In the genomic region with DNA sequence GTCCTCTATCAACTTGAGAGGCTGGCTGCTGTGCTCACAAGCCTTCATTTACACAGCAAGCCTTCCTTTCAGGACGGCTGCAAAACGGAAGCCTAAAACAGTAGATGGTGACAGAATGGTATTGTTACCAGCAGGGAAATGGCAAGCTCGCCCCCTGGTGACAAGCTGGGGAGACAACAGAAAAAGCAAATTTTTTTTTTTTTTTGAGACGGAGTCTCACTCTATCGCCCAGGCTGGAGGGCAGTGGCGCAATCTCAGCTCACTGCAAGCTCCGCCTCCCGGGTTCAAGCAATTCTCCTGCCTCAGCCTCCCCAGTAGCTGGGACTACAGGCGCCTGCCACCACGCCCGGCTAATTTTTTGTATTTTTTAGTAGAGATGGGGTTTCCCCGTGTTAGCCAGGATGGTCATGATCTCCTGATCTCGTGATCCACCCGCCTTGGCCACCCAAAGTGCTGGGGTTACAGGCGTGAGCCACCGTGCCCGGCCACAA, we compare ENCODE assay signal across 8 cellular contexts. TPM values are rescaled to one million over a fixed set of nuclear protein-coding genes. Genes with fewer than 3 reads are reported as not detected.
DNase-seq lines count a peak whose midpoint lies in the region; ATAC-seq and TF ChIP-seq lines count a peak whose summit lies in the region.
"Not testable (repeated sequence)": the region's sequence is repeated elsewhere in the genome, so short reads cannot be mapped to it uniquely, and the experiment has no call there.

No MANE protein-coding gene starts in this region.

- not testable (repeated sequence) for H3K4me1 ChIP-seq in ovary (ENCODE audit: insufficient read depth); testis

- H3K4me3 Mint-ChIP-seq in T-helper 2 cell treated with Interferon-gamma antibody and Interleukin-4, amounts not matched to agents 5 μg/mL and 100 μg/mL, for 36 hours = peak overlapping the region; percentile 11
- H3K4me3 Mint-ChIP-seq in activated naive CD4-positive, alpha-beta T cell treated with anti-CD3 and anti-CD28 coated beads, Interleukin-2, amount 50 U/mL, for 24 hours = not testable (repeated sequence)

- 58 to 61% (median 60%) methylated on average over 17 of the region's 17 CpGs for WGBS in ovary, 3 donors
- 65 to 77% methylated on average over 17 of the region's 17 CpGs for WGBS in testis, 2 donors

- peak; percentile 59 for ATAC-seq in HG02938 (IDR thresholded peaks at IDR 0.05; ENCODE audit: unreplicated experiment)

- peaks cover 12% of the 10 kb centered on the region for H3K4me1 Mint-ChIP-seq in T-helper 2 cell treated with Interferon-gamma antibody and Interleukin-4, amounts not matched to agents 5 μg/mL and 100 μg/mL, for 36 hours (ENCODE audit: low read depth)
- H3K4me1 Mint-ChIP-seq in activated naive CD4-positive, alpha-beta T cell treated with anti-CD3 and anti-CD28 coated beads, Interleukin-2, amount 50 U/mL, for 24 hours = peaks cover 20% of the 10 kb centered on the region

- not testable (repeated sequence) for H3K4me3 ChIP-seq in ovary, testis

- peak; percentile 70 for DNase-seq in ELR (ENCODE audit: low read depth)
- DNase-seq in NCI-H2081 (lab: John Stamatoyannopoulos, UW) = peak; percentile 80 to 82
- peak; percentile 67 for DNase-seq in T-helper 2 cell treated with Interferon-gamma antibody and Interleukin-4, amounts not matched to agents 5 μg/mL and 100 μg/mL, for 36 hours (ENCODE audit: low spot score)
- DNase-seq in globus pallidus (ENCODE audit: low spot score) = peak; percentile 56
- DNase-seq in ovary = peak; percentile 47 to 71 (median 59)
- peak; percentile 76 for DNase-seq in testis

- peak overlapping the region; percentile 66 for H3K27ac Mint-ChIP-seq in T-helper 2 cell treated with Interferon-gamma antibody and Interleukin-4, amounts not matched to agents 5 μg/mL and 100 μg/mL, for 36 hours
- peak overlapping the region; percentile 18 for H3K27ac Mint-ChIP-seq in activated naive CD4-positive, alpha-beta T cell treated with anti-CD3 and anti-CD28 coated beads, Interleukin-2, amount 50 U/mL, for 24 hours

- not testable (repeated sequence) for H3K9me3 Mint-ChIP-seq in T-helper 2 cell treated with Interferon-gamma antibody and Interleukin-4, amounts not matched to agents 5 μg/mL and 100 μg/mL, for 36 hours; activated naive CD4-positive, alpha-beta T cell treated with anti-CD3 and anti-CD28 coated beads, Interleukin-2, amount 50 U/mL, for 24 hours

- not testable (repeated sequence) for H3K36me3 ChIP-seq in ovary; testis (ENCODE audit: low read depth, missing control alignments)

- not testable (repeated sequence) for H3K27ac ChIP-seq in ovary, testis

- peak; percentile 42 to 46 (median 44) for TF ChIP-seq CTCF in ovary (IDR thresholded peaks at IDR 0.05)
- TF ChIP-seq CTCF in testis (IDR thresholded peaks at IDR 0.05) = peak; percentile 48 to 84 (median 70)

- not testable (repeated sequence) for H3K27me3 Mint-ChIP-seq in T-helper 2 cell treated with Interferon-gamma antibody and Interleukin-4, amounts not matched to agents 5 μg/mL and 100 μg/mL, for 36 hours (ENCODE audit: low read depth); activated naive CD4-positive, alpha-beta T cell treated with anti-CD3 and anti-CD28 coated beads, Interleukin-2, amount 50 U/mL, for 24 hours

- H3K36me3 Mint-ChIP-seq in T-helper 2 cell treated with Interferon-gamma antibody and Interleukin-4, amounts not matched to agents 5 μg/mL and 100 μg/mL, for 36 hours (ENCODE audit: low read depth) = peaks cover 35% of the 10 kb centered on the region
- not testable (repeated sequence) for H3K36me3 Mint-ChIP-seq in activated naive CD4-positive, alpha-beta T cell treated with anti-CD3 and anti-CD28 coated beads, Interleukin-2, amount 50 U/mL, for 24 hours

- intact Hi-C loops in ovary (cut with DNase I) = loop anchor here in 1 of 4 donors (10.0 kb wide), 1 partner anchor 562 kb away; no protein-coding TSS in a partner anchor
- intact Hi-C loops in testis (cut with DNase I; ENCODE audit: low total_unique reads) = not testable (repeated sequence)

- not testable (repeated sequence) for TF ChIP-seq EP300 in ovary (IDR thresholded peaks at IDR 0.05)

- H3K9me3 ChIP-seq in ovary, testis: not testable (repeated sequence)

- not testable (repeated sequence) for TF ChIP-seq POLR2A in ovary (IDR thresholded peaks at IDR 0.05); testis (IDR thresholded peaks at IDR 0.05)

- H3K27me3 ChIP-seq in ovary, testis: not testable (repeated sequence)

RNA-seq across cellular contexts. Expression of a gene that starts 11.8 kb away (rescaled TPM):
- total RNA-seq in ovary = 10 to 100 TPM in 5 of 7 donors, 1 to 10 TPM in 2; 3.5 to 27.2 (median 18.6) TPM
- 10 to 100 TPM in 1 of 2 donors, 1 to 10 TPM in 1; 4.3 to 12.3 TPM for polyA plus RNA-seq in ovary
- 10 to 100 TPM; 10.0 to 11.5 TPM for total RNA-seq in testis
- 8.7 TPM for polyA plus RNA-seq in testis (ENCODE audit: insufficient read depth, low read depth, low replicate concordance)

RNA-seq across cellular contexts. Expression of a gene that starts 39.9 kb away (rescaled TPM):
- total RNA-seq in ovary (10 to 100 TPM; 27.2 to 37.1 (median 32.8) TPM), testis (10 to 100 TPM; 73.1 to 76.6 TPM)
- polyA plus RNA-seq in ovary (10 to 100 TPM in 1 of 2 donors, 1 to 10 TPM in 1; 9.8 to 17.8 TPM), testis (ENCODE audit: insufficient read depth, low read depth, low replicate concordance) (17.7 TPM)

RNA-seq across cellular contexts. Expression of a gene that starts 53.3 kb away (rescaled TPM):
- total RNA-seq in ovary = under 1 TPM in 4 of 7 donors, not detected in 3; 0.12 to 0.69 (median 0.34) TPM
- polyA plus RNA-seq in ovary = not detected
- 1 to 10 TPM; 4.8 to 5.0 TPM for total RNA-seq in testis
- polyA plus RNA-seq in testis (ENCODE audit: insufficient read depth, low read depth, low replicate concordance) = 2.2 TPM
